ENCODE assay signal across 30 cellular contexts in the genomic region with DNA sequence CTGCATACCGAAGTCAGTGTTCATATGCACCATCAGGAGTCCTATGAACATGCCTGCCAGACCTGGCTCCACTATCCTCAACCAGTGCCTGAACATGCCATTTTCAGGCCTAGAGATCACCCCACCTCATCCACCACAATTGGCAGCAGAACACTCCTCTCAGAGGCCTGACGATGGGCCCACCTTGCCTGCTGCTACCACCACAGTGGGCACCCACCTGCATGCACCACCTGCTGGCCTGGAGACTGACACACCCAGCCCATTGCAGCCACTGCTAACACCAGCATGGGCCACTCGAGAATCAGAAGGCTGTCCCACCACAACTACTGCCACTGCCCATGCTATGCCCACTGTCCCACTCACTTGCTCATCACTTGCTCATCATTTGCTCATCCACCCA.
"Had no signal": no experiment of that assay in that cellular context is flagged by ENCODE, and none has a peak within 500 bp of the region (broad histone marks: within the 10 kb centered on the region; RNA-seq: fewer than 3 reads in every experiment).

No MANE protein-coding gene starts in this region.

- H2AFZ ChIP-seq: neural progenitor cell had no signal

- H3K36me3 ChIP-seq: lower lobe of right lung, neural progenitor cell, ovary, right atrium auricular region, right lobe of liver, stomach, suprapubic skin, thoracic aorta, tibial artery, vagina had no signal

- FAIRE-seq: keratinocyte had no signal

- H3K4me1 Mint-ChIP-seq: mesothelial cell of epicardium, naive B cell, natural killer cell, nephron progenitor cell, neural progenitor cell had no signal

- ATAC-seq: left cardiac atrium, left lobe of liver, left ventricle myocardium superior, natural killer cell, right lobe of liver had no signal

- H3K27ac Mint-ChIP-seq: mesothelial cell of epicardium, natural killer cell, nephron progenitor cell, neural progenitor cell, progenitor cell of endocrine pancreas had no signal

- H3K4me3 ChIP-seq: lower lobe of right lung, neural progenitor cell, ovary, right atrium auricular region, right lobe of liver, smooth muscle cell, stomach, suprapubic skin, thoracic aorta, tibial artery, vagina had no signal

- DNase-seq: hippocampal formation; kidney glomerular epithelial cell; left cardiac atrium; left ventricle myocardium superior; lower lobe of right lung; mammary epithelial cell; mesendoderm; naive B cell; natural killer cell; nephron progenitor cell; ovary; right lobe of liver; stimulated activated CD4-positive, alpha-beta T cell treated with anti-CD3 and anti-CD28 coated beads, Interleukin-12 subunit alpha, Interleukin-12 subunit beta, amount 100 ng/mL, for 4 hours; stimulated activated CD4-positive, alpha-beta T cell treated with anti-CD3 and anti-CD28 coated beads, Interleukin-15, amount 100 ng/mL, for 24 hours; stimulated activated CD4-positive, alpha-beta T cell treated with anti-CD3 and anti-CD28 coated beads, Interleukin-2, amount 100 ng/mL, for 24 hours; stimulated activated CD4-positive, alpha-beta T cell treated with anti-CD3 and anti-CD28 coated beads, Interleukin-4, amount 100 ng/mL, for 1 hour; stimulated activated naive CD4-positive, alpha-beta T cell; stomach; tibial artery; trophoblast cell had no signal

- H3K27me3 ChIP-seq: neural progenitor cell, ovary, right atrium auricular region, right lobe of liver, stomach, suprapubic skin, tibial artery, vagina had no signal

- H3K4me1 ChIP-seq: lower lobe of right lung, neural progenitor cell, right atrium auricular region, right lobe of liver, stomach, suprapubic skin, tibial artery, vagina had no signal

- H3K9ac ChIP-seq: neural progenitor cell had no signal

- H3K27me3 Mint-ChIP-seq: naive B cell, progenitor cell of endocrine pancreas had no signal

- H3K9me3 ChIP-seq: ovary had no signal

- H3K27ac ChIP-seq: lower lobe of right lung, neural progenitor cell, ovary, right atrium auricular region, right lobe of liver, stomach, suprapubic skin, thoracic aorta, tibial artery, vagina had no signal

- H3K4me2 ChIP-seq: neural progenitor cell, smooth muscle cell had no signal

- H3K4me3 Mint-ChIP-seq: mesothelial cell of epicardium, natural killer cell, nephron progenitor cell, neural progenitor cell had no signal

- H3K36me3 Mint-ChIP-seq: natural killer cell, neural progenitor cell had no signal
